ENCODE assay signal across 1 cellular context in the genomic region with DNA sequence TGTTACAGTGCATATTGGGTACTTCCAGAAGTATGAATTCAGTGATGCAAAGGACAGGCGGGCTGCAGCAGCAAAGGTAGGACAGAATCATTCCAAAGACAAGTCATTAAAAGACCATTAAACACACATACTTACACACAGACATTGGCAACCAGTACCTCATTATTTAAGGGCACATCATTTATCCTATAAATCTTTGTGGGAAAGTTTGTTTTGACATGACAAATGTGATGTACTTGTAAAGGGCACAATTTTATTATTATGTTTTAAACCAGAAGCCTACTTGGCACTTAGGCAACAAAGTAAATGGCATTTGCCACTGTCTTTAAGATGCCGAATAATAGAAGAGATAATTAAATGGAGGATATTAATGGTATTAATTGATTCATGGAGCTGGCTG.
A peak's percentile ranks its signal among the peaks of the same experiment; 100 is the strongest.
TF ChIP-seq lines count a peak whose summit lies in the region.

No MANE protein-coding gene starts in this region.

TF ChIP-seq in HEK293, 187 proteins besides CTCF, POLR2A, EP300 and RAD21 (continued from another document):
- TF ChIP-seq, protein P1, sequence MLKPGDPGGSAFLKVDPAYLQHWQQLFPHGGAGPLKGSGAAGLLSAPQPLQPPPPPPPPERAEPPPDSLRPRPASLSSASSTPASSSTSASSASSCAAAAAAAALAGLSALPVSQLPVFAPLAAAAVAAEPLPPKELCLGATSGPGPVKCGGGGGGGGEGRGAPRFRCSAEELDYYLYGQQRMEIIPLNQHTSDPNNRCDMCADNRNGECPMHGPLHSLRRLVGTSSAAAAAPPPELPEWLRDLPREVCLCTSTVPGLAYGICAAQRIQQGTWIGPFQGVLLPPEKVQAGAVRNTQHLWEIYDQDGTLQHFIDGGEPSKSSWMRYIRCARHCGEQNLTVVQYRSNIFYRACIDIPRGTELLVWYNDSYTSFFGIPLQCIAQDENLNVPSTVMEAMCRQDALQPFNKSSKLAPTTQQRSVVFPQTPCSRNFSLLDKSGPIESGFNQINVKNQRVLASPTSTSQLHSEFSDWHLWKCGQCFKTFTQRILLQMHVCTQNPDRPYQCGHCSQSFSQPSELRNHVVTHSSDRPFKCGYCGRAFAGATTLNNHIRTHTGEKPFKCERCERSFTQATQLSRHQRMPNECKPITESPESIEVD (tag by site-specific recombination; IDR thresholded peaks at IDR 0.05), result no peak
- TF ChIP-seq BCL11A (tag by site-specific recombination; IDR thresholded peaks at IDR 0.05; ENCODE audit: low read depth), result 0 out of 2 replicates have a peak, but pooled peaks have one; percentile 16
- TF ChIP-seq OSR2 (tag by site-specific recombination; IDR thresholded peaks at IDR 0.05), result peak; percentile 61; the same call in 1 of the 2 replicates
- no peak for TF ChIP-seq ZNF777 (tag by site-specific recombination; IDR thresholded peaks at IDR 0.05; ENCODE audit: borderline replicate concordance)
- TF ChIP-seq ZNF629 (tag by site-specific recombination; IDR thresholded peaks at IDR 0.05), result no peak
